7 cellular contexts compared by ENCODE assay signal in genomic region chr1:112698366-112699310, GRCh38. TPM values are rescaled to one million over a fixed set of nuclear protein-coding genes. Genes with fewer than 3 reads are reported as not detected.
A peak's percentile ranks its signal among the peaks of the same experiment; 100 is the strongest.
DNase-seq lines count a peak whose midpoint lies in the region; ATAC-seq and TF ChIP-seq lines count a peak whose summit lies in the region.

No MANE protein-coding gene starts in this region.

- no peak overlapping the region for H3K4me3 Mint-ChIP-seq in T-helper 2 cell treated with Interferon-gamma antibody and Interleukin-4, amounts not matched to agents 5 μg/mL and 100 μg/mL, for 36 hours

- intact Hi-C loops in PC-3 (cut with micrococcal nuclease) (no loop called here), heart right ventricle (cut with DNase I) (no loop called here), spleen (cut with DNase I; ENCODE audit: low total_unique reads) (no loop called here)

- CTCF ChIA-PET in PC-3 (lab: Charles Lee): no interaction called here

- no peak overlapping the region for H3K4me3 ChIP-seq in PC-3 (ENCODE audit: low read length)
- H3K4me3 ChIP-seq in heart right ventricle: no peak overlapping the region
- no peak overlapping the region for H3K4me3 ChIP-seq in spleen

- BruUV-seq in PC-3 (replicated peaks; lab: Mats Ljungman, UMichigan): no TSS peak

- TF ChIP-seq POLR2A in spleen (IDR thresholded peaks at IDR 0.05): no peak

- no peaks in the 10 kb centered on the region for H3K9me2 ChIP-seq in PC-3 (replicated peaks; ENCODE audit: low read length)

- H3K4me2 ChIP-seq in PC-3 (ENCODE audit: low read length): no peak overlapping the region

- H3K27me3 ChIP-seq in PC-3 (ENCODE audit: low read length) (no peaks in the 10 kb centered on the region), heart right ventricle (no peaks in the 10 kb centered on the region), spleen (replicated peaks in 1 of 7) (no peaks in the 10 kb centered on the region)

- peaks cover 23% of the 10 kb centered on the region for H3K79me2 ChIP-seq in PC-3 (ENCODE audit: low read length)

- no peaks in the 10 kb centered on the region for H3K9me3 Mint-ChIP-seq in T-helper 2 cell treated with Interferon-gamma antibody and Interleukin-4, amounts not matched to agents 5 μg/mL and 100 μg/mL, for 36 hours

- no peak for TF ChIP-seq RAD21 in Ishikawa (IDR thresholded peaks at IDR 0.05; ENCODE audit: low read depth)

- no peak overlapping the region for H2AFZ ChIP-seq in PC-3 (ENCODE audit: low read length)

- H3K9me3 ChIP-seq in PC-3 (ENCODE audit: low read length): no peaks in the 10 kb centered on the region
- H3K9me3 ChIP-seq in heart right ventricle: no peaks in the 10 kb centered on the region
- H3K9me3 ChIP-seq in spleen: no peaks in the 10 kb centered on the region

- WGBS in heart right ventricle, 2 donors: 45 to 52% methylated on average over 17 of the region's 17 CpGs
- 61 to 80% (median 69%) methylated on average over 10 to 17 of the region's 17 CpGs for WGBS in spleen, 5 donors

- no peaks in the 10 kb centered on the region for H4K20me1 ChIP-seq in PC-3 (ENCODE audit: low read length)

- peaks cover 39% of the 10 kb centered on the region for H3K4me1 Mint-ChIP-seq in T-helper 2 cell treated with Interferon-gamma antibody and Interleukin-4, amounts not matched to agents 5 μg/mL and 100 μg/mL, for 36 hours (ENCODE audit: low read depth)

- POLR2A ChIA-PET in PC-3 (lab: Charles Lee; ENCODE audit: unreplicated experiment): interaction anchor here (0.5 kb wide), 1 partner anchor 13 kb away, joined by 3 read pairs; no protein-coding TSS in a partner anchor

- H3F3A ChIP-seq in PC-3 (ENCODE audit: low read length, unreplicated experiment): no peaks in the 10 kb centered on the region

- TF ChIP-seq CTCF in PC-3 (conservative IDR thresholded peaks at IDR 0.05; ENCODE audit: low read depth, low read length) (no peak), heart right ventricle (IDR thresholded peaks at IDR 0.05) (no peak), spleen (IDR thresholded peaks at IDR 0.05 in 8 of 11, conservative IDR thresholded peaks at IDR 0.05 in 3 of 11) (no peak)

- TF ChIP-seq EP300 in Ishikawa (IDR thresholded peaks at IDR 0.05; ENCODE audit: borderline replicate concordance): no peak

- no peak overlapping the region for H3K9ac ChIP-seq in PC-3 (ENCODE audit: low read length)

- peak; percentile 19; the same call in 1 of the 2 replicates for ATAC-seq in PC-3
- ATAC-seq in heart right ventricle: no peak

- DNase-seq in PC-3 (peak; percentile 36), heart right ventricle (peak in 1 of 2 donors; percentile 67), spleen (peak; percentile 76), activated T-cell treated with anti-CD3 and anti-CD28 coated beads for 4 hours (no peak)
- DNase-seq in T-helper 2 cell treated with Interferon-gamma antibody and Interleukin-4, amounts not matched to agents 5 μg/mL and 100 μg/mL, for 36 hours (ENCODE audit: low spot score): no peak
- DNase-seq in NK-92 treated with Interleukin-12 subunit alpha and Interleukin-12 subunit beta, amount 100 ng/mL, for 24 hours (lab: John Stamatoyannopoulos, UW): no peak

- peaks cover 41% of the 10 kb centered on the region for H3K36me3 Mint-ChIP-seq in T-helper 2 cell treated with Interferon-gamma antibody and Interleukin-4, amounts not matched to agents 5 μg/mL and 100 μg/mL, for 36 hours (ENCODE audit: low read depth)

- peaks cover 16% of the 10 kb centered on the region; the same call in 1 of the 2 replicates for H3K36me3 ChIP-seq in PC-3 (ENCODE audit: low read depth, low read length)
- H3K36me3 ChIP-seq in heart right ventricle: peaks cover 0 to 99% (median 44%) of the 10 kb centered on the region in 9 donors
- peaks cover 0 to 98% (median 45%) of the 10 kb centered on the region in 6 donors for H3K36me3 ChIP-seq in spleen

- no peak overlapping the region for H3K27ac ChIP-seq in PC-3 (ENCODE audit: low read length)
- H3K27ac ChIP-seq in heart right ventricle: peak overlapping the region; percentile 5 to 100 (median 91)
- H3K27ac ChIP-seq in spleen: peak overlapping the region; percentile 4 to 97 (median 90)

- H3K27me3 Mint-ChIP-seq in T-helper 2 cell treated with Interferon-gamma antibody and Interleukin-4, amounts not matched to agents 5 μg/mL and 100 μg/mL, for 36 hours (ENCODE audit: low read depth): no peaks in the 10 kb centered on the region

- H3K27ac Mint-ChIP-seq in T-helper 2 cell treated with Interferon-gamma antibody and Interleukin-4, amounts not matched to agents 5 μg/mL and 100 μg/mL, for 36 hours: no peak overlapping the region

- H3K4me1 ChIP-seq in PC-3 (ENCODE audit: insufficient read depth, low read length) (peaks cover 47% of the 10 kb centered on the region), heart right ventricle (peaks cover 31 to 68% (median 61%) of the 10 kb centered on the region in 9 donors), spleen (peaks cover 47 to 62% (median 56%) of the 10 kb centered on the region in 6 donors)

TF ChIP-seq in Ishikawa, 13 proteins besides CTCF, POLR2A, EP300 and RAD21:
- TF ChIP-seq USF1 (IDR thresholded peaks at IDR 0.05) (peak; percentile 54), NFIC (IDR thresholded peaks at IDR 0.05) (peak; percentile 69), CEBPB (IDR thresholded peaks at IDR 0.05) (no peak)

RNA-seq across cellular contexts. Expression of gene RHOC, which starts 8.3 kb away (rescaled TPM):
- total RNA-seq in PC-3 (2014; rRNA removed) (399 and 405 TPM in 2 replicates), heart right ventricle (100 to 1,000 TPM; 115 to 225 (median 158) TPM), spleen (100 to 1,000 TPM; 125 to 292 (median 210) TPM)
- polyA plus RNA-seq in heart right ventricle (100 to 1,000 TPM; 156 to 408 TPM), spleen (100 to 1,000 TPM; 120 to 323 (median 153) TPM)

RNA-seq across cellular contexts. Expression of gene PPM1J, which starts 16.5 kb away (rescaled TPM):
- total RNA-seq in PC-3 (2014; rRNA removed) (0.80 and 1.4 TPM in 2 replicates), heart right ventricle (10 to 100 TPM in 1 of 10 donors, 1 to 10 TPM in 9; 5.8 to 11.0 (median 8.5) TPM), spleen (1 to 10 TPM in 5 of 7 donors, under 1 TPM in 2; 0.51 to 1.8 (median 1.3) TPM)
- polyA plus RNA-seq in heart right ventricle (1 to 10 TPM; 2.4 to 8.4 TPM), spleen (1 to 10 TPM; 1.3 to 1.9 (median 1.5) TPM)

RNA-seq across cellular contexts. Expression of gene MOV10, which starts 24.2 kb away (rescaled TPM):
- 68.5 and 71.6 TPM in 2 replicates for total RNA-seq in PC-3 (2014; rRNA removed)
- total RNA-seq in heart right ventricle: 10 to 100 TPM in 8 of 10 donors, 1 to 10 TPM in 2; 6.3 to 25.8 (median 13.9) TPM
- polyA plus RNA-seq in heart right ventricle: 10 to 100 TPM; 17.8 to 69.4 TPM
- total RNA-seq in spleen: 10 to 100 TPM; 45.5 to 92.3 (median 60.2) TPM
- 10 to 100 TPM; 23.5 to 62.5 (median 50.8) TPM for polyA plus RNA-seq in spleen

Comparison
In these comparisons a context has a peak if more than half of its experiments do, and no peak if none do; other contexts are left out.
1. DNase-seq: peak in PC-3 (single experiment) and spleen (single experiment); none in T-helper 2 cell treated with Interferon-gamma antibody and Interleukin-4, amounts not matched to agents 5 μg/mL and 100 μg/mL, for 36 hours (single experiment), activated T-cell treated with anti-CD3 and anti-CD28 coated beads for 4 hours (single experiment) and NK-92 treated with Interleukin-12 subunit alpha and Interleukin-12 subunit beta, amount 100 ng/mL, for 24 hours (single experiment).